In the genomic region with DNA sequence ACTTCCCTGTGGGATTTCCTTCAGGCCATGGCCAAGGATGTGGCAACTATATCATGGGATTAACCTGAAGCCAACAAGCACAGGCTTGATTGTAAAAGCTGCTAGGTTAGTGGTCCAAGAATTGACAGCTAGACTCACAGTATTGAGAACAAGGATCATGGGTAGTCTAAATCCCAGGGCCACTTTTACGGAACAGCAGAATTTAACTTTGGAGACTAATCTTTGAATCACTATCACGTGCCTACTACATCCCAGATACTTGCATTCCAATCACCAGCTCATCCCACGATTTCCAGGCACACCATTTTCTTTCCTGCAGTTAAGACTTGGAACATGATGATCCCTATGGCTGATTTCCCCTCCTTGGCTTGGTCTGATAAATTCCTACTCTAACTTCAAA, we compare ENCODE assay signal across 18 cellular contexts.
DNase-seq lines count a peak whose midpoint lies in the region; ATAC-seq, FAIRE-seq and TF ChIP-seq lines count a peak whose summit lies in the region.
"Had no signal": no experiment of that assay in that cellular context is flagged by ENCODE, and none has a peak within 500 bp of the region (broad histone marks: within the 10 kb centered on the region; RNA-seq: fewer than 3 reads in every experiment).

No MANE protein-coding gene starts in this region.

- TF ChIP-seq CTCF in foreskin fibroblast (IDR thresholded peaks at IDR 0.05; ENCODE audit: low read depth, low read length), result no peak

- no peak for ATAC-seq in GM18870 (IDR thresholded peaks at IDR 0.05; ENCODE audit: unreplicated experiment)
- no peak for ATAC-seq in stimulated activated naive CD8-positive, alpha-beta T cell treated with anti-CD3 and anti-CD28 coated beads, Interleukin-15, Interleukin-2, amounts not matched to agents 100 U/mL and 50 U/mL, for 24 hours

- DNase-seq in A172 (ENCODE audit: low spot score), result peak; percentile 76
- DNase-seq in GM18507 (ENCODE audit: extremely low spot score, insufficient read length, low read depth), result no peak
- peak; percentile 40 for DNase-seq in amniotic epithelial cell (ENCODE audit: low read depth)
- peak; percentile 52 to 84 for DNase-seq in foreskin fibroblast
- no peak for DNase-seq in D341Med (ENCODE audit: low spot score)
- DNase-seq in stimulated activated naive CD8-positive, alpha-beta T cell treated with anti-CD3 and anti-CD28 coated beads, Interleukin-15, Interleukin-2, amounts not matched to agents 100 U/mL and 50 U/mL, for 24 hours, result no peak
- DNase-seq in cardiac septum (ENCODE audit: low spot score), result no peak
- DNase-seq: activated CD4-positive, alpha-beta T cell treated with anti-CD3 and anti-CD28 coated beads, Interleukin-2, amount 50 U/mL, for 1 hour; activated naive CD4-positive, alpha-beta T cell treated with Interleukin-2 at 50 U/mL for 16 hours; CD4-positive, alpha-beta T cell; hippocampal formation; MV-4-11; NCI-H187 treated with DMSO at 0.1 percent for 48 hours; NCI-H446 treated with DMSO at 0.1 percent for 48 hours; SW 1271 had no signal

- FAIRE-seq in GM18507 (lab: Jason Lieb, UNC), result peak; percentile 18
- FAIRE-seq: H1 had no signal

- intact Hi-C loops in cardiac septum (cut with DNase I), result no loop called here

- no peak overlapping the region for H3K4me3 ChIP-seq in foreskin fibroblast (ENCODE audit: low read depth in 1 of 2, low read length in 2 of 2)
- H3K4me3 ChIP-seq: coronary artery had no signal

Comparison
In these comparisons a context has a peak if more than half of its experiments do, and no peak if none do; other contexts are left out.
1. DNase-seq: peak in A172 (single experiment), amniotic epithelial cell (single experiment) and foreskin fibroblast (2 of 2); none in GM18507 (single experiment), D341Med (single experiment), stimulated activated naive CD8-positive, alpha-beta T cell treated with anti-CD3 and anti-CD28 coated beads, Interleukin-15, Interleukin-2, amounts not matched to agents 100 U/mL and 50 U/mL, for 24 hours (single experiment) and cardiac septum (single experiment).